In the genomic region with DNA sequence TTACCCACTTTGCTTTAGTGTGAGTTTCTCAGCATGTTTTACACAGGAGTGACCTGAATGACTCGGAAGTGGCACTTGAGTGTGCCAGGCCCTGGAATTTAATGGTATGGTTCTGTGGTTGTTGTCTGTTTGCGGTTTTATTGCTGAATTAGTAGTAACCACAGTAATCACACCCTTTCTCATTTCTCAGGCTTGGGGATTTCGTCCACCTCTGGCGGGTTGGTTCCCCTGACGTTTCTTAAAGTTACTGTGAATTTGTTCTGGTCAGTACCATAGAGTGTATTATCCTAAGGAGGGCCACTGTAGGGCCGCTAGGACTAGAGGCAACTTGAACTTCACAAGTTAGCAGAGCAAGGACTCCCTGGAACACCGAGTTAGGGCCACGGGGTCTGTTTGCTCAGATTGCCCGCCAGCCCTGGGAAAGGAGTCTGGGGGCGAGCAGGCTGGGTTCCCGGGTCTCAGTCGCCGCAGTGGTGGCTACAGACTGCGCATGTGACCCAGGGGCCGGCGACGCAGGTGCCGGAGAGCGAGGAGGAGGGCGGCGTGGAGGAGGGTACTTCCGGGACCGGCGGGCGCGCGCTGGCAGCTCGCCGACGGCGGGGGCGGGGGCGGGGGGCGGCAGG, we compare ENCODE assay signal across 8 cellular contexts. TPM values are rescaled to one million over a fixed set of nuclear protein-coding genes. Genes with fewer than 3 reads are reported as not detected.
A peak's percentile ranks its signal among the peaks of the same experiment; 100 is the strongest.
DNase-seq lines count a peak whose midpoint lies in the region; ATAC-seq, FAIRE-seq and TF ChIP-seq lines count a peak whose summit lies in the region.

No MANE protein-coding gene starts in this region.

- peak overlapping the region; percentile 56 to 72 for H3K4me3 ChIP-seq in ascending aorta
- H3K4me3 ChIP-seq in kidney epithelial cell (ENCODE audit: low read depth, low read length), result peak overlapping the region; percentile 54

- H3K27me3 ChIP-seq in ascending aorta (no peaks in the 10 kb centered on the region), kidney epithelial cell (ENCODE audit: control insufficient read depth, insufficient read depth, low read length) (peaks cover 2% of the 10 kb centered on the region)

- intact Hi-C loops in activated CD4-positive, alpha-beta T cell treated with anti-CD3 and anti-CD28 coated beads for 36 hours (cut with DNase I, micrococcal nuclease), result loop anchor here (1.0 to 10.0 kb wide), 7 partner anchors 17 to 1347 kb away; a partner anchor contains a TSS
- intact Hi-C loops in ascending aorta (cut with DNase I), result loop anchor here (1.0 kb wide), 1 partner anchor 26 kb away; no protein-coding TSS in a partner anchor

- no peaks in the 10 kb centered on the region for H3K9me3 ChIP-seq in ascending aorta

- no peaks in the 10 kb centered on the region for H3K36me3 Mint-ChIP-seq in activated CD4-positive, alpha-beta T cell treated with anti-CD3 and anti-CD28 coated beads for 36 hours (ENCODE audit: low read depth)

- no peak for FAIRE-seq in D721Med (lab: Jason Lieb, UNC)

- H3K27me3 Mint-ChIP-seq in activated CD4-positive, alpha-beta T cell treated with anti-CD3 and anti-CD28 coated beads for 36 hours, result no peaks in the 10 kb centered on the region
- no peaks in the 10 kb centered on the region for H3K27me3 Mint-ChIP-seq in stimulated activated naive CD8-positive, alpha-beta T cell treated with anti-CD3 and anti-CD28 coated beads, Interleukin-15, amount 100 ng/mL, for 72 hours

- peak; percentile 62 for ATAC-seq in activated CD4-positive, alpha-beta T cell treated with anti-CD3 and anti-CD28 coated beads for 36 hours
- ATAC-seq in GM21786 (IDR thresholded peaks at IDR 0.05; ENCODE audit: unreplicated experiment), result peak; percentile 75
- ATAC-seq in stimulated activated naive CD8-positive, alpha-beta T cell treated with anti-CD3 and anti-CD28 coated beads, Interleukin-15, amount 100 ng/mL, for 72 hours, result peak; percentile 75

- DNase-seq in activated CD4-positive, alpha-beta T cell treated with anti-CD3 and anti-CD28 coated beads for 36 hours, result no peak
- DNase-seq in activated CD4-positive, alpha-beta T cell treated with anti-CD3 and anti-CD28 coated beads for 4 hours, result no peak
- DNase-seq in KG1 (lab: John Stamatoyannopoulos, UW) (peak; percentile 24), ascending aorta (ENCODE audit: low spot score in 2 of 2) (no peak), kidney epithelial cell (ENCODE audit: low read depth) (no peak), D721Med (ENCODE audit: insufficient read length, low spot score) (no peak)
- DNase-seq in stimulated activated naive CD8-positive, alpha-beta T cell treated with anti-CD3 and anti-CD28 coated beads, Interleukin-15, amount 100 ng/mL, for 72 hours, result no peak

- CTCF ChIA-PET in activated CD4-positive, alpha-beta T cell treated with anti-CD3 and anti-CD28 coated beads for 36 hours (lab: Charles Lee), result interaction anchor here (1.0 to 1.3 kb wide), 2 partner anchors 11 to 17 kb away, joined by 3 to 10 read pairs; no protein-coding TSS in a partner anchor

- peaks cover 28% of the 10 kb centered on the region for H3K4me1 Mint-ChIP-seq in activated CD4-positive, alpha-beta T cell treated with anti-CD3 and anti-CD28 coated beads for 36 hours
- peaks cover 38% of the 10 kb centered on the region for H3K4me1 Mint-ChIP-seq in stimulated activated naive CD8-positive, alpha-beta T cell treated with anti-CD3 and anti-CD28 coated beads, Interleukin-15, amount 100 ng/mL, for 72 hours

- H3K36me3 ChIP-seq in ascending aorta (no peaks in the 10 kb centered on the region), kidney epithelial cell (ENCODE audit: control insufficient read depth, insufficient read depth, low read length) (no peaks in the 10 kb centered on the region)

- H3K4me3 Mint-ChIP-seq in activated CD4-positive, alpha-beta T cell treated with anti-CD3 and anti-CD28 coated beads for 36 hours, result peak overlapping the region; percentile 88
- H3K4me3 Mint-ChIP-seq in stimulated activated naive CD8-positive, alpha-beta T cell treated with anti-CD3 and anti-CD28 coated beads, Interleukin-15, amount 100 ng/mL, for 72 hours, result peak overlapping the region; percentile 93 to 95

- H3K9me3 Mint-ChIP-seq in activated CD4-positive, alpha-beta T cell treated with anti-CD3 and anti-CD28 coated beads for 36 hours (ENCODE audit: low read depth), result no peaks in the 10 kb centered on the region
- H3K9me3 Mint-ChIP-seq in stimulated activated naive CD8-positive, alpha-beta T cell treated with anti-CD3 and anti-CD28 coated beads, Interleukin-15, amount 100 ng/mL, for 72 hours, result no peaks in the 10 kb centered on the region

- H3K27ac Mint-ChIP-seq in activated CD4-positive, alpha-beta T cell treated with anti-CD3 and anti-CD28 coated beads for 36 hours, result peak overlapping the region; percentile 81
- peak overlapping the region; percentile 94 to 97 for H3K27ac Mint-ChIP-seq in stimulated activated naive CD8-positive, alpha-beta T cell treated with anti-CD3 and anti-CD28 coated beads, Interleukin-15, amount 100 ng/mL, for 72 hours

- TF ChIP-seq CTCF in ascending aorta (IDR thresholded peaks at IDR 0.05), result no peak
- no peak for TF ChIP-seq CTCF in kidney epithelial cell (IDR thresholded peaks at IDR 0.05; ENCODE audit: insufficient read depth, low read length, poor library complexity, severe bottlenecking)
- TF ChIP-seq CTCF in D721Med (IDR thresholded peaks at IDR 0.05; ENCODE audit: insufficient read depth, missing control alignments), result no peak

- H3K4me1 ChIP-seq in ascending aorta, result no peaks in the 10 kb centered on the region

- H3K27ac ChIP-seq in ascending aorta, result peak overlapping the region; percentile 64 to 66

- POLR2A ChIA-PET in activated CD4-positive, alpha-beta T cell treated with anti-CD3 and anti-CD28 coated beads for 36 hours (lab: Charles Lee), result interaction anchor here (2.3 kb wide), 1 partner anchor 16 kb away, joined by 11 read pairs; no protein-coding TSS in a partner anchor

RNA-seq across cellular contexts. Expression of a gene that starts 0.5 kb away (rescaled TPM):
- 1 to 10 TPM in 1 of 2 experiments, under 1 TPM in 1; 0.93 to 1.3 TPM for total RNA-seq in activated CD4-positive, alpha-beta T cell treated with anti-CD3 and anti-CD28 coated beads for 36 hours
- not detected for total RNA-seq in ascending aorta
- 0.13 and 0.21 TPM in 2 replicates for total RNA-seq in kidney epithelial cell

RNA-seq across cellular contexts. Expression of a gene that starts 26.3 kb away (rescaled TPM):
- total RNA-seq in activated CD4-positive, alpha-beta T cell treated with anti-CD3 and anti-CD28 coated beads for 36 hours, result 10 to 100 TPM; 65.4 to 84.6 TPM
- total RNA-seq in ascending aorta, result 4.8 TPM
- total RNA-seq in kidney epithelial cell, result 24.4 and 35.8 TPM in 2 replicates
